8 cellular contexts compared by ENCODE assay signal in genomic region chr11:35661539-35661938, GRCh38. TPM values are rescaled to one million over a fixed set of nuclear protein-coding genes. Genes with fewer than 3 reads are reported as not detected.
A peak's percentile ranks its signal among the peaks of the same experiment; 100 is the strongest.
DNase-seq lines count a peak whose midpoint lies in the region; ATAC-seq and TF ChIP-seq lines count a peak whose summit lies in the region.

No MANE protein-coding gene starts in this region.

- H3K27ac ChIP-seq in heart left ventricle (peak overlapping the region; percentile 89 to 99 (median 96)), body of pancreas (peak overlapping the region; percentile 93 to 97 (median 95)), upper lobe of left lung (peak overlapping the region; percentile 92 to 99 (median 96))

- TF ChIP-seq POLR2A in heart left ventricle (IDR thresholded peaks at IDR 0.05) (no peak), body of pancreas (IDR thresholded peaks at IDR 0.05) (no peak), upper lobe of left lung (IDR thresholded peaks at IDR 0.05) (no peak)

- H3K4me1 Mint-ChIP-seq in mesothelial cell of epicardium: peaks cover 30% of the 10 kb centered on the region

- no peak overlapping the region for H3K27ac Mint-ChIP-seq in mesothelial cell of epicardium

- no peak for TF ChIP-seq EP300 in upper lobe of left lung (IDR thresholded peaks at IDR 0.05)

- peaks cover 28% of the 10 kb centered on the region for H3K36me3 Mint-ChIP-seq in mesothelial cell of epicardium

- DNase-seq in heart left ventricle (no peak), left ventricle myocardium superior (no peak), body of pancreas (no peak), mesothelial cell of epicardium (ENCODE audit: low spot score in 2 of 2, unreplicated experiment in 2 of 2) (no peak), upper lobe of left lung (no peak), SHP77 (lab: John Stamatoyannopoulos, UW) (no peak), H7 (no peak)

- H3K27me3 ChIP-seq in heart left ventricle: peaks cover 0 to 4% (median 0%) of the 10 kb centered on the region in 9 donors
- no peaks in the 10 kb centered on the region for H3K27me3 ChIP-seq in body of pancreas
- H3K27me3 ChIP-seq in upper lobe of left lung: no peaks in the 10 kb centered on the region
- peaks cover 17% of the 10 kb centered on the region for H3K27me3 ChIP-seq in H7 (ENCODE audit: control insufficient read depth, insufficient read depth, low read length)

- H3K9me3 ChIP-seq in heart left ventricle (peaks cover 0 to 32% (median 16%) of the 10 kb centered on the region in 12 donors), body of pancreas (no peaks in the 10 kb centered on the region), upper lobe of left lung (peaks cover 0 to 3% (median 0%) of the 10 kb centered on the region in 4 donors)

- peaks cover 26% of the 10 kb centered on the region for H3K9me3 Mint-ChIP-seq in mesothelial cell of epicardium

- peak overlapping the region; percentile 56 to 92 (median 78) for H3K4me3 ChIP-seq in heart left ventricle
- H3K4me3 ChIP-seq in body of pancreas: peak overlapping the region in 1 of 2 donors; percentile 41
- peak overlapping the region in 3 of 4 donors; percentile 68 to 80 (median 80) for H3K4me3 ChIP-seq in upper lobe of left lung
- no peak overlapping the region for H3K4me3 ChIP-seq in H7 (ENCODE audit: insufficient read depth, low read depth, low read length)

- no peak for TF ChIP-seq CTCF in heart left ventricle (IDR thresholded peaks at IDR 0.05)
- no peak for TF ChIP-seq CTCF in body of pancreas (IDR thresholded peaks at IDR 0.05)
- TF ChIP-seq CTCF in mesothelial cell of epicardium (IDR thresholded peaks at IDR 0.05; ENCODE audit: unreplicated experiment): no peak
- no peak for TF ChIP-seq CTCF in upper lobe of left lung (IDR thresholded peaks at IDR 0.05)

- H3K4me1 ChIP-seq in heart left ventricle (peaks cover 0 to 31% (median 21%) of the 10 kb centered on the region in 12 donors), body of pancreas (peaks cover 19% of the 10 kb centered on the region), upper lobe of left lung (peaks cover 14 to 22% (median 16%) of the 10 kb centered on the region in 4 donors)

- intact Hi-C loops in heart left ventricle (cut with DNase I) (loop anchor here in 8 of 10 donors (5.0 to 10.0 kb wide), 6 partner anchors 39 to 386 kb away; partner anchors contain the start of genes FJX1 (in 2 of the 8) and LDLRAD3 (in 1 of the 8)), left ventricle myocardium superior (cut with micrococcal nuclease) (no loop called here), body of pancreas (cut with DNase I) (no loop called here)

- peak overlapping the region; percentile 95 for H3K4me3 Mint-ChIP-seq in mesothelial cell of epicardium

- H3K27me3 Mint-ChIP-seq in mesothelial cell of epicardium (ENCODE audit: low read depth): peaks cover 2% of the 10 kb centered on the region

- H3K36me3 ChIP-seq in heart left ventricle: no peaks in the 10 kb centered on the region
- H3K36me3 ChIP-seq in body of pancreas (replicated peaks in 1 of 2; ENCODE audit: insufficient read depth in 1 of 2, low read depth in 2 of 2): no peaks in the 10 kb centered on the region
- no peaks in the 10 kb centered on the region for H3K36me3 ChIP-seq in upper lobe of left lung
- H3K36me3 ChIP-seq in H7 (replicated peaks; ENCODE audit: control insufficient read depth, insufficient read depth, low read length): no peaks in the 10 kb centered on the region

- 43 to 54% (median 48%) methylated on average over 5 of the region's 5 CpGs for WGBS in heart left ventricle, 4 donors
- 22 to 24% methylated on average over 5 of the region's 5 CpGs for WGBS in body of pancreas, 2 donors
- WGBS in upper lobe of left lung, 2 donors: 48 to 54% methylated on average over 5 of the region's 5 CpGs

- ATAC-seq in heart left ventricle (no peak), left ventricle myocardium superior (no peak), body of pancreas (no peak), upper lobe of left lung (ENCODE audit: low FRiP score in 2 of 2) (no peak), GM19397 (IDR thresholded peaks at IDR 0.05; ENCODE audit: unreplicated experiment) (no peak)

RNA-seq across cellular contexts. Expression of gene TRIM44, which starts 1.0 kb away (rescaled TPM):
- total RNA-seq in heart left ventricle (10 to 100 TPM; 34.5 to 55.3 (median 48.0) TPM), left ventricle myocardium superior (38.5 TPM), body of pancreas (10 to 100 TPM; 17.4 to 81.7 TPM), mesothelial cell of epicardium (81.2 to 88.2 TPM (median 86.6 TPM) in 3 replicates), upper lobe of left lung (100 to 1,000 TPM in 1 of 6 donors, 10 to 100 TPM in 5; 48.9 to 133 (median 64.0) TPM)
- 10 to 100 TPM in 1 of 2 donors, 1 to 10 TPM in 1; 7.9 to 26.7 TPM for polyA plus RNA-seq in heart left ventricle
- total RNA-seq in H7 (2014; rRNA removed; shearing (Covaris generic)): 16.9 and 18.8 TPM in 2 replicates

RNA-seq across cellular contexts. Expression of gene FJX1, which starts 43.3 kb away (rescaled TPM):
- total RNA-seq in heart left ventricle (1 to 10 TPM in 8 of 9 donors, under 1 TPM in 1; 0.55 to 7.2 (median 2.3) TPM), left ventricle myocardium superior (1.2 TPM), body of pancreas (10 to 100 TPM in 1 of 2 donors, 1 to 10 TPM in 1; 4.2 to 17.1 TPM), mesothelial cell of epicardium (70.7 to 73.1 TPM (median 72.8 TPM) in 3 replicates), upper lobe of left lung (1 to 10 TPM; 2.5 to 9.2 (median 6.1) TPM)
- polyA plus RNA-seq in heart left ventricle: 1 to 10 TPM in 1 of 2 donors, under 1 TPM in 1; 0.61 to 3.3 TPM
- 20.6 TPM in 2 replicates for total RNA-seq in H7 (2014; rRNA removed; shearing (Covaris generic))

Comparison
In these comparisons a context has a peak if more than half of its experiments do, and no peak if none do; other contexts are left out.
1. intact Hi-C loops: an anchor here in heart left ventricle (5.0 to 10.0 kb wide); none called in left ventricle myocardium superior and body of pancreas.